ENCODE assay signal across 22 cellular contexts in genomic region chr5:36885566-36886485, GRCh38. TPM values are rescaled to one million over a fixed set of nuclear protein-coding genes. Genes with fewer than 3 reads are reported as not detected.
DNase-seq lines count a peak whose midpoint lies in the region; ATAC-seq and TF ChIP-seq lines count a peak whose summit lies in the region.
"Had no signal": no experiment of that assay in that cellular context is flagged by ENCODE, and none has a peak within 500 bp of the region (broad histone marks: within the 10 kb centered on the region; RNA-seq: fewer than 3 reads in every experiment).

No MANE protein-coding gene starts in this region.

- in situ Hi-C loops in KBM-7 (cut with MboI; ENCODE audit: low pct_unique_long_range_greater_than_20kb, low sequenced_read_pairs): no loop called here

- H3K4me1 ChIP-seq in sigmoid colon: peaks cover 0 to 71% (median 48%) of the 10 kb centered on the region in 4 donors

- no peak for ATAC-seq in activated CD4-positive, alpha-beta T cell treated with anti-CD3 and anti-CD28 coated beads for 36 hours
- ATAC-seq in activated B cell treated with CpG ODN at 0.5 μM for 24 hours (ENCODE audit: low read depth) (no peak), GM19395 (IDR thresholded peaks at IDR 0.05; ENCODE audit: unreplicated experiment) (no peak)
- no peak for ATAC-seq in natural killer cell treated with Interleukin-12 subunit alpha and Interleukin-12 subunit beta and Interleukin-15 and Interleukin-18, amount 100 ng/mL, for 72 hours

- H3K27me3 ChIP-seq in sigmoid colon: no peaks in the 10 kb centered on the region
- H3K27me3 ChIP-seq: BLaER1 treated with 17β-estradiol and CSF1 and Interleukin-3, amounts not matched to agents 10 nM and 100 nM; ovary; upper lobe of left lung had no signal

- no peak overlapping the region for H3K4me3 Mint-ChIP-seq in activated CD4-positive, alpha-beta T cell treated with anti-CD3 and anti-CD28 coated beads, Interleukin-2, amount 10 ng/mL, durations not matched to agents 24 days and 14 days
- no peak overlapping the region for H3K4me3 Mint-ChIP-seq in activated CD4-positive, alpha-beta T cell treated with anti-CD3 and anti-CD28 coated beads for 36 hours
- H3K4me3 Mint-ChIP-seq in activated B cell treated with CpG ODN at 0.5 μM for 24 hours: peak overlapping the region; percentile 41
- no peak overlapping the region for H3K4me3 Mint-ChIP-seq in activated CD4-positive, alpha-beta memory T cell treated with anti-CD3 and anti-CD28 coated beads, Interleukin-2, amount 10 ng/mL, durations not matched to agents 7 days and 5 days
- H3K4me3 Mint-ChIP-seq in natural killer cell treated with Interleukin-12 subunit alpha and Interleukin-12 subunit beta and Interleukin-15 and Interleukin-18, amount 100 ng/mL, for 72 hours: no peak overlapping the region

- TF ChIP-seq POLR2A in sigmoid colon (IDR thresholded peaks at IDR 0.05): no peak

- CTCF ChIA-PET in activated CD4-positive, alpha-beta T cell treated with anti-CD3 and anti-CD28 coated beads for 36 hours (lab: Charles Lee): interaction anchor here (1.0 kb wide), 1 partner anchor 29 kb away, joined by 3 read pairs; no protein-coding TSS in a partner anchor
- CTCF ChIA-PET in activated B cell treated with CpG ODN at 0.5 μM for 24 hours (lab: Charles Lee): no interaction called here
- CTCF ChIA-PET in activated CD4-positive, alpha-beta memory T cell treated with anti-CD3 and anti-CD28 coated beads, Interleukin-2, amount 10 ng/mL, durations not matched to agents 7 days and 5 days (lab: Charles Lee): interaction anchor here (0.9 kb wide), 1 partner anchor 10 kb away, joined by 3 read pairs; no protein-coding TSS in a partner anchor

- H3K27ac ChIP-seq in sigmoid colon: no peak overlapping the region
- H3K27ac ChIP-seq: BLaER1 treated with 17β-estradiol and CSF1 and Interleukin-3, amounts not matched to agents 10 nM and 100 nM; ovary; upper lobe of left lung had no signal

- no peak for TF ChIP-seq EP300 in sigmoid colon (IDR thresholded peaks at IDR 0.05)

- no peaks in the 10 kb centered on the region for H3K27me3 Mint-ChIP-seq in activated CD4-positive, alpha-beta T cell treated with anti-CD3 and anti-CD28 coated beads, Interleukin-2, amount 10 ng/mL, durations not matched to agents 24 days and 14 days
- no peaks in the 10 kb centered on the region for H3K27me3 Mint-ChIP-seq in activated CD4-positive, alpha-beta T cell treated with anti-CD3 and anti-CD28 coated beads for 36 hours
- no peaks in the 10 kb centered on the region for H3K27me3 Mint-ChIP-seq in activated B cell treated with CpG ODN at 0.5 μM for 24 hours
- H3K27me3 Mint-ChIP-seq in activated CD4-positive, alpha-beta memory T cell treated with anti-CD3 and anti-CD28 coated beads, Interleukin-2, amount 10 ng/mL, durations not matched to agents 7 days and 5 days: no peaks in the 10 kb centered on the region
- H3K27me3 Mint-ChIP-seq in natural killer cell treated with Interleukin-12 subunit alpha and Interleukin-12 subunit beta and Interleukin-15 and Interleukin-18, amount 100 ng/mL, for 72 hours: no peaks in the 10 kb centered on the region

- POLR2A ChIA-PET in activated CD4-positive, alpha-beta T cell treated with anti-CD3 and anti-CD28 coated beads for 36 hours (lab: Charles Lee): interaction anchor here (0.6 kb wide), 1 partner anchor 40 kb away, joined by 3 read pairs; no protein-coding TSS in a partner anchor
- POLR2A ChIA-PET in activated B cell treated with CpG ODN at 0.5 μM for 24 hours (lab: Charles Lee): interaction anchor here (1.4 kb wide), 1 partner anchor 9 kb away, joined by 4 read pairs; the partner anchor contains the start of gene NIPBL
- POLR2A ChIA-PET in activated CD4-positive, alpha-beta memory T cell treated with anti-CD3 and anti-CD28 coated beads, Interleukin-2, amount 10 ng/mL, durations not matched to agents 7 days and 5 days (lab: Charles Lee): interaction anchor here (0.6 to 1.1 kb wide), 2 partner anchors 10 to 28 kb away, joined by 3 read pairs; no protein-coding TSS in a partner anchor

- no peak for DNase-seq in activated CD4-positive, alpha-beta T cell treated with anti-CD3 and anti-CD28 coated beads, Interleukin-2, amount 10 ng/mL, durations not matched to agents 24 days and 14 days
- no peak for DNase-seq in activated CD4-positive, alpha-beta T cell treated with anti-CD3 and anti-CD28 coated beads for 36 hours
- DNase-seq in KBM-7: peak; percentile 36
- DNase-seq in activated B cell treated with CpG ODN at 0.5 μM for 24 hours: no peak
- peak; percentile 60 for DNase-seq in sigmoid colon
- DNase-seq in activated CD4-positive, alpha-beta memory T cell treated with anti-CD3 and anti-CD28 coated beads, Interleukin-2, amount 10 ng/mL, durations not matched to agents 7 days and 5 days: no peak
- no peak for DNase-seq in natural killer cell treated with Interleukin-12 subunit alpha and Interleukin-12 subunit beta and Interleukin-15 and Interleukin-18, amount 100 ng/mL, for 72 hours (ENCODE audit: low spot score)
- DNase-seq: ACHN; activated CD4-positive, alpha-beta T cell treated with anti-CD3 and anti-CD28 coated beads, Interleukin-2, amount 50 U/mL, for 1 hour; activated CD8-positive, alpha-beta memory T cell treated with anti-CD3 and anti-CD28 coated beads, Interleukin-2, amount 50 U/mL, for 48 hours; activated gamma-delta T cell; dermis blood vessel endothelial cell; head of caudate nucleus; left cardiac atrium; mesendoderm; NCI-H1436 treated with DMSO at 0.1 percent for 48 hours; NCI-H774; OCI-M1; ovary had no signal

- H3K27ac Mint-ChIP-seq in activated CD4-positive, alpha-beta T cell treated with anti-CD3 and anti-CD28 coated beads, Interleukin-2, amount 10 ng/mL, durations not matched to agents 24 days and 14 days: peak overlapping the region; percentile 48
- no peak overlapping the region for H3K27ac Mint-ChIP-seq in activated CD4-positive, alpha-beta T cell treated with anti-CD3 and anti-CD28 coated beads for 36 hours
- H3K27ac Mint-ChIP-seq in activated B cell treated with CpG ODN at 0.5 μM for 24 hours: no peak overlapping the region
- H3K27ac Mint-ChIP-seq in activated CD4-positive, alpha-beta memory T cell treated with anti-CD3 and anti-CD28 coated beads, Interleukin-2, amount 10 ng/mL, durations not matched to agents 7 days and 5 days: no peak overlapping the region
- H3K27ac Mint-ChIP-seq in natural killer cell treated with Interleukin-12 subunit alpha and Interleukin-12 subunit beta and Interleukin-15 and Interleukin-18, amount 100 ng/mL, for 72 hours: no peak overlapping the region

- H3K9me3 Mint-ChIP-seq in activated CD4-positive, alpha-beta T cell treated with anti-CD3 and anti-CD28 coated beads, Interleukin-2, amount 10 ng/mL, durations not matched to agents 24 days and 14 days: no peaks in the 10 kb centered on the region
- H3K9me3 Mint-ChIP-seq in activated CD4-positive, alpha-beta T cell treated with anti-CD3 and anti-CD28 coated beads for 36 hours (ENCODE audit: low read depth): no peaks in the 10 kb centered on the region
- H3K9me3 Mint-ChIP-seq in activated B cell treated with CpG ODN at 0.5 μM for 24 hours: no peaks in the 10 kb centered on the region
- H3K9me3 Mint-ChIP-seq in activated CD4-positive, alpha-beta memory T cell treated with anti-CD3 and anti-CD28 coated beads, Interleukin-2, amount 10 ng/mL, durations not matched to agents 7 days and 5 days: no peaks in the 10 kb centered on the region
- no peaks in the 10 kb centered on the region for H3K9me3 Mint-ChIP-seq in natural killer cell treated with Interleukin-12 subunit alpha and Interleukin-12 subunit beta and Interleukin-15 and Interleukin-18, amount 100 ng/mL, for 72 hours

- no peak overlapping the region for H3K4me3 ChIP-seq in sigmoid colon
- H3K4me3 ChIP-seq: BLaER1 treated with 17β-estradiol and CSF1 and Interleukin-3, amounts not matched to agents 10 nM and 100 nM; ovary; upper lobe of left lung had no signal

- no peaks in the 10 kb centered on the region for H3K9me3 ChIP-seq in sigmoid colon
- H3K9me3 ChIP-seq: ovary, upper lobe of left lung had no signal

- peaks cover 0 to 4% (median 0%) of the 10 kb centered on the region in 4 donors for H3K36me3 ChIP-seq in sigmoid colon
- H3K36me3 ChIP-seq: ovary had no signal

- H3K4me1 Mint-ChIP-seq in activated CD4-positive, alpha-beta T cell treated with anti-CD3 and anti-CD28 coated beads, Interleukin-2, amount 10 ng/mL, durations not matched to agents 24 days and 14 days: peaks cover 46% of the 10 kb centered on the region
- H3K4me1 Mint-ChIP-seq in activated CD4-positive, alpha-beta T cell treated with anti-CD3 and anti-CD28 coated beads for 36 hours: peaks cover 77% of the 10 kb centered on the region
- H3K4me1 Mint-ChIP-seq in activated B cell treated with CpG ODN at 0.5 μM for 24 hours: peaks cover 71% of the 10 kb centered on the region
- peaks cover 47% of the 10 kb centered on the region for H3K4me1 Mint-ChIP-seq in activated CD4-positive, alpha-beta memory T cell treated with anti-CD3 and anti-CD28 coated beads, Interleukin-2, amount 10 ng/mL, durations not matched to agents 7 days and 5 days
- peaks cover 56 to 62% of the 10 kb centered on the region in 2 donors for H3K4me1 Mint-ChIP-seq in natural killer cell treated with Interleukin-12 subunit alpha and Interleukin-12 subunit beta and Interleukin-15 and Interleukin-18, amount 100 ng/mL, for 72 hours (ENCODE audit: low read depth in 2 of 2)

- intact Hi-C loops in activated CD4-positive, alpha-beta T cell treated with anti-CD3 and anti-CD28 coated beads, Interleukin-2, amount 10 ng/mL, durations not matched to agents 24 days and 14 days (cut with micrococcal nuclease): no loop called here
- intact Hi-C loops in activated CD4-positive, alpha-beta T cell treated with anti-CD3 and anti-CD28 coated beads for 36 hours (cut with DNase I, micrococcal nuclease): no loop called here
- intact Hi-C loops in activated B cell treated with CpG ODN at 0.5 μM for 24 hours (cut with micrococcal nuclease): loop anchor here (1.0 to 5.0 kb wide), 3 partner anchors 10 to 36 kb away; partner anchors contain the start of gene NIPBL
- intact Hi-C loops in sigmoid colon (cut with DNase I): no loop called here

- peaks cover 15% of the 10 kb centered on the region for H3K36me3 Mint-ChIP-seq in activated CD4-positive, alpha-beta T cell treated with anti-CD3 and anti-CD28 coated beads, Interleukin-2, amount 10 ng/mL, durations not matched to agents 24 days and 14 days (ENCODE audit: low read depth)
- H3K36me3 Mint-ChIP-seq in activated CD4-positive, alpha-beta T cell treated with anti-CD3 and anti-CD28 coated beads for 36 hours (ENCODE audit: low read depth): peaks cover 9% of the 10 kb centered on the region
- peaks cover 16% of the 10 kb centered on the region for H3K36me3 Mint-ChIP-seq in activated B cell treated with CpG ODN at 0.5 μM for 24 hours (ENCODE audit: low read depth)
- H3K36me3 Mint-ChIP-seq in activated CD4-positive, alpha-beta memory T cell treated with anti-CD3 and anti-CD28 coated beads, Interleukin-2, amount 10 ng/mL, durations not matched to agents 7 days and 5 days (ENCODE audit: low read depth): peaks cover 21% of the 10 kb centered on the region
- H3K36me3 Mint-ChIP-seq in natural killer cell treated with Interleukin-12 subunit alpha and Interleukin-12 subunit beta and Interleukin-15 and Interleukin-18, amount 100 ng/mL, for 72 hours: no peaks in the 10 kb centered on the region

- TF ChIP-seq CTCF in activated B cell treated with CpG ODN at 0.5 μM for 24 hours (IDR thresholded peaks at IDR 0.05) (no peak), sigmoid colon (IDR thresholded peaks at IDR 0.05) (no peak)

- WGBS in sigmoid colon, 2 donors: 87 to 92% methylated on average over 18 of the region's 18 CpGs

RNA-seq across cellular contexts. Expression of gene NIPBL, which starts 9.3 kb away (rescaled TPM):
- 49.3 and 49.6 TPM in 2 replicates for total RNA-seq in activated CD4-positive, alpha-beta T cell treated with anti-CD3 and anti-CD28 coated beads, Interleukin-2, amount 10 ng/mL, durations not matched to agents 24 days and 14 days
- total RNA-seq in activated CD4-positive, alpha-beta T cell treated with anti-CD3 and anti-CD28 coated beads for 36 hours: 10 to 100 TPM; 42.7 to 50.9 TPM
- total RNA-seq in activated B cell treated with CpG ODN at 0.5 μM for 24 hours: 75.2 and 82.5 TPM in 2 replicates
- 10 to 100 TPM; 53.5 to 66.4 (median 60.4) TPM for total RNA-seq in sigmoid colon
- polyA plus RNA-seq in sigmoid colon: 10 to 100 TPM in 1 of 3 donors, 1 to 10 TPM in 2; 7.6 to 16.7 (median 7.8) TPM
- 10 to 100 TPM; 55.5 to 58.7 TPM for total RNA-seq in activated CD4-positive, alpha-beta memory T cell treated with anti-CD3 and anti-CD28 coated beads, Interleukin-2, amount 10 ng/mL, durations not matched to agents 7 days and 5 days
- 10 to 100 TPM; 56.8 to 71.2 TPM for total RNA-seq in natural killer cell treated with Interleukin-12 subunit alpha and Interleukin-12 subunit beta and Interleukin-15 and Interleukin-18, amount 100 ng/mL, for 72 hours

Comparison
In these comparisons a context has a peak if more than half of its experiments do, and no peak if none do; other contexts are left out.
1. DNase-seq: peak in KBM-7 (single experiment) and sigmoid colon (single experiment); none in activated CD4-positive, alpha-beta T cell treated with anti-CD3 and anti-CD28 coated beads, Interleukin-2, amount 10 ng/mL, durations not matched to agents 24 days and 14 days (single experiment), activated CD4-positive, alpha-beta T cell treated with anti-CD3 and anti-CD28 coated beads for 36 hours (single experiment), activated B cell treated with CpG ODN at 0.5 μM for 24 hours (single experiment), activated CD4-positive, alpha-beta memory T cell treated with anti-CD3 and anti-CD28 coated beads, Interleukin-2, amount 10 ng/mL, durations not matched to agents 7 days and 5 days (single experiment) and natural killer cell treated with Interleukin-12 subunit alpha and Interleukin-12 subunit beta and Interleukin-15 and Interleukin-18, amount 100 ng/mL, for 72 hours (single experiment).